In the genomic region with DNA sequence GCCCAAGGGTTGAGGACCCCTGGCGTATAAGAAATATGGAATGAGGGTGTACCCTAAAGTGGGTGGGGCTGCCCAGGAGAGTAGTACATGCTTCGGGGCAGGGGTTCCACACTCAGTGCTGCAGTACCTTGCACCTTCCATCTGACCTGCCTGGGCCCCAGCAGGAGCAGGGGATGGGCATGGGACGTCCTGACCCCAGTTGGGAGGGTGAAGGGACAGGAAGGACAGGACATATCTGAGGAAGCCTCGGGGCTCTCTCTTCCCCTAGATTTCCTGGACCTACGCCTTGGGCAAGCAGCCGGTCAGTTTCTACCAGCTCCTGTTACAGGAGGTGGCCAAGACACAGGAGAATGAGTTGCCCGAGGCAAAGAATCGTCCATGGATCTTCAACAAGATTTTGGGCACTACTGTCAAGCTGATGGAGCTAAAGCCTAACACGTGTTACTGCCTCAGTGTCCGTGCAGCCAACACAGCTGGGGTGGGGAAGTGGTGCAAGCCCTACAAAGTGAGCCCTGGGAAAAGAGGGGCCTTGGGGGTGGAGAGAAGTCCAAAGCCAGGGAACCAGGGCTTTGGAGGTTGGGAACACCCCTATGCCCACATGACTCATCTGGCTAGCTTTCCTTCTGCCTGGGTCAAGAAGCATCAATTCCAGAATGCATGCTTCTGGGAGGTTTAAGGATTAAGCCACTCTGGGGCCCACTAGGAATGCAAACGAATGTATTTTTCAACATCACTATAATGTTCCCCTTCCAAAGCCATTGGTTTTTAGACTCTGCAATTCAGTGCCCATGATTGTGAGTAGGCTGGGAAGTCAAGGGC, we compare ENCODE assay signal across 17 cellular contexts. TPM values are rescaled to one million over a fixed set of nuclear protein-coding genes. Genes with fewer than 3 reads are reported as not detected.
DNase-seq lines count a peak whose midpoint lies in the region; FAIRE-seq and TF ChIP-seq lines count a peak whose summit lies in the region.
"Had no signal": no experiment of that assay in that cellular context is flagged by ENCODE, and none has a peak within 500 bp of the region (broad histone marks: within the 10 kb centered on the region; RNA-seq: fewer than 3 reads in every experiment).

No MANE protein-coding gene starts in this region.

- H3K27ac ChIP-seq in A673 (ENCODE audit: low read depth, low read length, poor library complexity, severe bottlenecking) (no peak overlapping the region), mammary epithelial cell (ENCODE audit: insufficient read depth, low read depth, low read length) (no peak overlapping the region)
- H3K27ac ChIP-seq: SJSA1, stomach had no signal

- TF ChIP-seq POLR2A in GM12892 (IDR thresholded peaks at IDR 0.05; ENCODE audit: low read depth, low read length), result peak; percentile 50; the same call in 1 of the 2 replicates

- H2AFZ ChIP-seq in mammary epithelial cell (ENCODE audit: low read depth, low read length), result no peak overlapping the region
- H2AFZ ChIP-seq: GM23338, hepatocyte had no signal

- TF ChIP-seq CTCF in A673 (conservative IDR thresholded peaks at IDR 0.05; ENCODE audit: low read depth, low read length), result no peak
- no peak for TF ChIP-seq CTCF in mammary epithelial cell (conservative IDR thresholded peaks at IDR 0.05 in 1 of 2, IDR thresholded peaks at IDR 0.05 in 1 of 2; ENCODE audit: extremely low read depth in 1 of 2, insufficient read depth in 1 of 2, low read depth in 1 of 2, low read length in 2 of 2)

- H3K9me3 ChIP-seq in A673 (ENCODE audit: low read depth, low read length, poor library complexity, severe bottlenecking), result no peaks in the 10 kb centered on the region
- H3K9me3 ChIP-seq in mammary epithelial cell (replicated peaks; ENCODE audit: insufficient read depth, low read length), result no peaks in the 10 kb centered on the region
- H3K9me3 ChIP-seq: SJSA1, stomach had no signal

- H3K9ac ChIP-seq in mammary epithelial cell (ENCODE audit: insufficient read depth, low read length), result no peak overlapping the region

- dilution Hi-C loops in mammary epithelial cell (cut with HindIII; ENCODE audit: low sequenced_read_pairs), result loop anchor here (25.0 kb wide), 1 partner anchor 692 kb away; no protein-coding TSS in a partner anchor

- H3K4me2 ChIP-seq in mammary epithelial cell (ENCODE audit: insufficient read depth, low read depth, low read length), result no peak overlapping the region
- H3K4me2 ChIP-seq: GM23338, hepatocyte had no signal

- H3K4me1 ChIP-seq in A673 (ENCODE audit: insufficient read depth, low read length, poor library complexity, severe bottlenecking) (no peaks in the 10 kb centered on the region), mammary epithelial cell (ENCODE audit: insufficient read depth, low read length) (no peaks in the 10 kb centered on the region)
- H3K4me1 ChIP-seq: SJSA1, stomach had no signal

- H3K36me3 ChIP-seq in A673 (ENCODE audit: insufficient read depth, low read length, poor library complexity, severe bottlenecking) (peaks cover 3% of the 10 kb centered on the region), mammary epithelial cell (ENCODE audit: insufficient read depth, low read length) (peaks cover 24% of the 10 kb centered on the region)

- CTCF ChIA-PET in A673 (lab: Charles Lee), result no interaction called here
- CTCF ChIA-PET in mammary epithelial cell (lab: Charles Lee; ENCODE audit: low non-redundant PET), result no interaction called here
- CTCF ChIA-PET in HEK293T (lab: Yijun Ruan, JAX), result no interaction called here

- H3K27me3 ChIP-seq in A673 (replicated peaks; ENCODE audit: insufficient read depth, low read depth, low read length, poor library complexity), result no peaks in the 10 kb centered on the region
- H3K27me3 ChIP-seq in mammary epithelial cell (ENCODE audit: insufficient read depth, low read length), result no peaks in the 10 kb centered on the region
- H3K27me3 ChIP-seq: hepatocyte, SJSA1, stomach had no signal

- intact Hi-C loops in A673 (cut with micrococcal nuclease; ENCODE audit: unreplicated experiment), result no loop called here
- intact Hi-C loops in mammary epithelial cell (cut with micrococcal nuclease), result no loop called here
- intact Hi-C loops in head of caudate nucleus (cut with DNase I), result no loop called here

- FAIRE-seq in GM12892 (lab: Jason Lieb, UNC), result no peak
- FAIRE-seq: colon had no signal

- in situ Hi-C loops in mammary epithelial cell (cut with MboI; ENCODE audit: low sequenced_read_pairs in 2 of 2), result loop anchor here (10.0 to 25.0 kb wide), 2 partner anchors 705 to 917 kb away; no protein-coding TSS in a partner anchor

- no peaks in the 10 kb centered on the region for H3K79me2 ChIP-seq in mammary epithelial cell (ENCODE audit: insufficient read depth, low read length)
- H3K79me2 ChIP-seq: hepatocyte had no signal

- BruUV-seq in A673 (replicated peaks; lab: Mats Ljungman, UMichigan), result TSS peak; percentile 17
- TSS peak; percentile 6 for BruUV-seq in mammary epithelial cell (replicated peaks; lab: Mats Ljungman, UMichigan)

- H4K20me1 ChIP-seq in mammary epithelial cell (ENCODE audit: insufficient read depth, low read length), result no peaks in the 10 kb centered on the region

- WGBS in mammary epithelial cell (ENCODE audit: low coverage, missing lambda C conversion rate), result 84% methylated on average over 5 of the region's 11 CpGs

- no peak for DNase-seq in A673 (ENCODE audit: low spot score)
- no peak for DNase-seq in GM12892 (ENCODE audit: insufficient read length)
- no peak for DNase-seq in mammary epithelial cell
- DNase-seq in head of caudate nucleus, result no peak
- DNase-seq in HEK293T (ENCODE audit: extremely low spot score), result no peak
- DNase-seq in NCI-H2227 treated with DMSO at 0.1 percent for 48 hours (lab: John Stamatoyannopoulos, UW), result no peak
- DNase-seq: activated CD4-positive, alpha-beta T cell treated with anti-CD3 and anti-CD28 coated beads, Interleukin-2, amount 10 ng/mL, durations not matched to agents 24 days and 14 days; activated T-cell treated with anti-CD3 and anti-CD28 coated beads, Interleukin-2, amount 50 U/mL, for 24 hours; amniotic stem cell; left colon; NCI-H1105; NCI-H345; stomach had no signal

- POLR2A ChIA-PET in A673 (lab: Charles Lee; ENCODE audit: low non-redundant PET), result no interaction called here
- POLR2A ChIA-PET in HEK293T (lab: Yijun Ruan, JAX), result interaction anchor here (1.2 kb wide), 1 partner anchor 9 kb away, joined by 5 read pairs; no protein-coding TSS in a partner anchor

- no peak overlapping the region for H3K4me3 ChIP-seq in A673 (ENCODE audit: low read depth, low read length, poor library complexity, severe bottlenecking)
- H3K4me3 ChIP-seq in mammary epithelial cell (replicated peaks in 1 of 3; ENCODE audit: insufficient read depth in 1 of 3, low read depth in 2 of 3, low read length in 3 of 3), result no peak overlapping the region
- H3K4me3 ChIP-seq: GM23338, hepatocyte, SJSA1, stomach had no signal

TF ChIP-seq in HEK293T, 16 proteins besides CTCF, POLR2A, EP300 and RAD21:
- TF ChIP-seq CTBP1 (IDR thresholded peaks at IDR 0.05; ENCODE audit: borderline replicate concordance), result no peak
- no peak for TF ChIP-seq L3MBTL2 (conservative IDR thresholded peaks at IDR 0.05)
- TF ChIP-seq FOXK2 (IDR thresholded peaks at IDR 0.05), result no peak
- TF ChIP-seq SUZ12 (IDR thresholded peaks at IDR 0.05), result no peak
- no peak for TF ChIP-seq FOXA1 (IDR thresholded peaks at IDR 0.05)
- TF ChIP-seq ZNF384 (IDR thresholded peaks at IDR 0.05), result no peak
- TF ChIP-seq HDGF (IDR thresholded peaks at IDR 0.05; ENCODE audit: borderline replicate concordance), result no peak
- no peak for TF ChIP-seq LEF1 (IDR thresholded peaks at IDR 0.05; ENCODE audit: borderline replicate concordance)
- TF ChIP-seq ARNT (IDR thresholded peaks at IDR 0.05), result no peak
- TF ChIP-seq TARDBP (IDR thresholded peaks at IDR 0.05), result no peak
- TF ChIP-seq NFRKB (IDR thresholded peaks at IDR 0.05), result no peak
- no peak for TF ChIP-seq ELF4 (IDR thresholded peaks at IDR 0.05)

RNA-seq across cellular contexts. Expression of gene FNDC8, which starts 7.9 kb away (rescaled TPM):
- not detected in 2 replicates for total RNA-seq in A673 (2021)
- not detected for polyA plus RNA-seq in GM12892 (2012; ENCODE audit: missing spikeins)
- not detected for total RNA-seq in mammary epithelial cell
- polyA plus RNA-seq in mammary epithelial cell, result not detected
- polyA minus RNA-seq in mammary epithelial cell, result not detected
- total RNA-seq: activated CD4-positive, alpha-beta T cell treated with anti-CD3 and anti-CD28 coated beads, Interleukin-2, amount 10 ng/mL, durations not matched to agents 24 days and 14 days; GM23338; hepatocyte; left colon; SJSA1; stomach had no signal
- polyA plus RNA-seq: GM23338, hepatocyte, stomach had no signal

RNA-seq across cellular contexts. Expression of gene RAD51D, which starts 9.7 kb away (rescaled TPM):
- total RNA-seq in A673 (2021) (10.2 and 12.1 TPM in 2 replicates), mammary epithelial cell (10 to 100 TPM in 1 of 2 donors, 1 to 10 TPM in 1; 8.5 to 15.0 TPM)
- polyA plus RNA-seq in GM12892 (2012; ENCODE audit: missing spikeins), result 21.0 TPM
- 9.9 TPM for polyA plus RNA-seq in mammary epithelial cell
- 0.88 TPM for polyA minus RNA-seq in mammary epithelial cell

RNA-seq across cellular contexts. Expression of gene NLE1, which starts 12.7 kb away (rescaled TPM):
- total RNA-seq in A673 (2021) (18.1 and 23.3 TPM in 2 replicates), mammary epithelial cell (10 to 100 TPM; 22.2 to 27.4 TPM)
- polyA plus RNA-seq in GM12892 (2012; ENCODE audit: missing spikeins), result 12.6 TPM
- polyA plus RNA-seq in mammary epithelial cell, result 23.2 TPM
- 17.1 TPM for polyA minus RNA-seq in mammary epithelial cell

RNA-seq across cellular contexts. Expression of gene UNC45B, which starts 18.3 kb away (rescaled TPM):
- total RNA-seq in A673 (2021) (not detected in 2 replicates), mammary epithelial cell (under 1 TPM; under 0.01 to 0.19 TPM)
- not detected for polyA plus RNA-seq in GM12892 (2012; ENCODE audit: missing spikeins)
- polyA plus RNA-seq in mammary epithelial cell, result 0.06 TPM
- polyA minus RNA-seq in mammary epithelial cell, result not detected
- total RNA-seq: activated CD4-positive, alpha-beta T cell treated with anti-CD3 and anti-CD28 coated beads, Interleukin-2, amount 10 ng/mL, durations not matched to agents 24 days and 14 days; hepatocyte; left colon; SJSA1 had no signal
- polyA plus RNA-seq: GM23338, hepatocyte had no signal
